8 cellular contexts compared by ENCODE assay signal in genomic region chr19:37719111-37719926, GRCh38. TPM values are rescaled to one million over a fixed set of nuclear protein-coding genes. Genes with fewer than 3 reads are reported as not detected.
DNase-seq lines count a peak whose midpoint lies in the region; ATAC-seq and TF ChIP-seq lines count a peak whose summit lies in the region.

Gene ZNF607 (minus strand): TSS chr19:37719761. CDS start chr19:37711618, 8,143 bp downstream.

- H3K27ac Mint-ChIP-seq in activated naive CD8-positive, alpha-beta T cell treated with anti-CD3 and anti-CD28 coated beads, Interleukin-2, amount 10 ng/mL, durations not matched to agents 7 days and 5 days: peak within 1 kb of the TSS; percentile 82

- DNase-seq in ELF-1 (ENCODE audit: low read depth, low spot score) (peak; percentile 97), H4 (ENCODE audit: low spot score) (peak; percentile 95), M059J (ENCODE audit: low read depth) (peak; percentile 85), cardiac muscle cell (ENCODE audit: low read depth in 1 of 2, low spot score in 1 of 2) (peak; percentile 93 to 96), tibial nerve (ENCODE audit: low spot score in 2 of 2) (peak; percentile 57 to 61)
- DNase-seq in activated naive CD8-positive, alpha-beta T cell treated with anti-CD3 and anti-CD28 coated beads, Interleukin-2, amount 10 ng/mL, durations not matched to agents 7 days and 5 days: peak; percentile 91

- H3K4me2 ChIP-seq in parathyroid adenoma (ENCODE audit: low read length): peak within 1 kb of the TSS; percentile 92

- no peaks in the 10 kb centered on the region for H3K79me2 ChIP-seq in parathyroid adenoma

- no peaks in the 10 kb centered on the region for H3K9me3 ChIP-seq in cardiac muscle cell (ENCODE audit: low read depth)
- H3K9me3 ChIP-seq in parathyroid adenoma (ENCODE audit: control insufficient read depth, low read length): no peaks in the 10 kb centered on the region
- H3K9me3 ChIP-seq in tibial nerve: no peaks in the 10 kb centered on the region

- TF ChIP-seq CTCF in cardiac muscle cell (IDR thresholded peaks at IDR 0.05; ENCODE audit: low read depth, low read length) (peak; percentile 73), parathyroid adenoma (IDR thresholded peaks at IDR 0.05) (peak; percentile 22), tibial nerve (IDR thresholded peaks at IDR 0.05) (peak; percentile 42 to 71 (median 58))

- H2AFZ ChIP-seq in parathyroid adenoma: peak within 1 kb of the TSS; percentile 82

- H3K4me1 Mint-ChIP-seq in activated naive CD8-positive, alpha-beta T cell treated with anti-CD3 and anti-CD28 coated beads, Interleukin-2, amount 10 ng/mL, durations not matched to agents 7 days and 5 days: peaks cover 11% of the 10 kb centered on the region

- H3K4me3 Mint-ChIP-seq in activated naive CD8-positive, alpha-beta T cell treated with anti-CD3 and anti-CD28 coated beads, Interleukin-2, amount 10 ng/mL, durations not matched to agents 7 days and 5 days: peak within 1 kb of the TSS; percentile 91

- H3K36me3 Mint-ChIP-seq in activated naive CD8-positive, alpha-beta T cell treated with anti-CD3 and anti-CD28 coated beads, Interleukin-2, amount 10 ng/mL, durations not matched to agents 7 days and 5 days: peaks cover 26% of the 10 kb centered on the region

- peak within 1 kb of the TSS; percentile 84 for H3K4me3 ChIP-seq in cardiac muscle cell
- peak within 1 kb of the TSS; percentile 99 for H3K4me3 ChIP-seq in parathyroid adenoma (ENCODE audit: low read depth, low read length)
- peak within 1 kb of the TSS; percentile 68 to 96 (median 82) for H3K4me3 ChIP-seq in tibial nerve

- peak; percentile 63 to 85 for TF ChIP-seq EP300 in tibial nerve (IDR thresholded peaks at IDR 0.05)

- H3K4me1 ChIP-seq in cardiac muscle cell (ENCODE audit: low read depth) (peaks cover 6% of the 10 kb centered on the region), parathyroid adenoma (no peaks in the 10 kb centered on the region), tibial nerve (peaks cover 0 to 11% (median 7%) of the 10 kb centered on the region in 4 donors)

- H3K27ac ChIP-seq in cardiac muscle cell (peak within 1 kb of the TSS; percentile 72), parathyroid adenoma (peak within 1 kb of the TSS; percentile 52), tibial nerve (peak within 1 kb of the TSS; percentile 54 to 87 (median 83))

- POLR2A ChIA-PET in activated naive CD8-positive, alpha-beta T cell treated with anti-CD3 and anti-CD28 coated beads, Interleukin-2, amount 10 ng/mL, durations not matched to agents 7 days and 5 days (lab: Charles Lee): interaction anchor here (0.6 to 1.6 kb wide), 3 partner anchors 27 to 349 kb away, joined by 3 to 9 read pairs (median 4); partner anchors contain the start of genes ZNF527 and ZNF573

- 0 to 1% methylated on average over 43 to 48 of the region's 54 CpGs for WGBS in tibial nerve, 2 donors

- peak; percentile 99 for ATAC-seq in SK-N-SH treated with all-trans-retinoic acid at 6 μM for 48 hours
- peak; percentile 93 for ATAC-seq in activated naive CD8-positive, alpha-beta T cell treated with anti-CD3 and anti-CD28 coated beads, Interleukin-2, amount 10 ng/mL, durations not matched to agents 7 days and 5 days (ENCODE audit: low read depth)

- H3K9me3 Mint-ChIP-seq in activated naive CD8-positive, alpha-beta T cell treated with anti-CD3 and anti-CD28 coated beads, Interleukin-2, amount 10 ng/mL, durations not matched to agents 7 days and 5 days: peaks cover 14% of the 10 kb centered on the region

- peak in 1 of 2 donors; percentile 49 for TF ChIP-seq POLR2A in tibial nerve (IDR thresholded peaks at IDR 0.05)

- no peak within 1 kb of the TSS for H3K9ac ChIP-seq in parathyroid adenoma

- no peaks in the 10 kb centered on the region for H3K27me3 ChIP-seq in cardiac muscle cell
- H3K27me3 ChIP-seq in parathyroid adenoma (ENCODE audit: control insufficient read depth, insufficient read depth, low read length): no peaks in the 10 kb centered on the region
- H3K27me3 ChIP-seq in tibial nerve: no peaks in the 10 kb centered on the region

- no peaks in the 10 kb centered on the region for H3K36me3 ChIP-seq in cardiac muscle cell
- H3K36me3 ChIP-seq in parathyroid adenoma (ENCODE audit: control insufficient read depth, insufficient read depth, low read length): no peaks in the 10 kb centered on the region
- H3K36me3 ChIP-seq in tibial nerve: peaks cover 0 to 16% (median 0%) of the 10 kb centered on the region in 3 donors

- H3K27me3 Mint-ChIP-seq in activated naive CD8-positive, alpha-beta T cell treated with anti-CD3 and anti-CD28 coated beads, Interleukin-2, amount 10 ng/mL, durations not matched to agents 7 days and 5 days: no peaks in the 10 kb centered on the region

TF ChIP-seq in SK-N-SH treated with all-trans-retinoic acid at 6 μM for 48 hours, 23 proteins besides CTCF, POLR2A, EP300 and RAD21:
- TF ChIP-seq CSRNP3 (CRISPR knock-in tag; IDR thresholded peaks at IDR 0.05) (no peak), ZFP30 (CRISPR knock-in tag; IDR thresholded peaks at IDR 0.05) (no peak), PATZ1 (CRISPR knock-in tag; IDR thresholded peaks at IDR 0.05; ENCODE audit: borderline replicate concordance) (no peak), TCF4 (CRISPR knock-in tag; IDR thresholded peaks at IDR 0.05; ENCODE audit: borderline replicate concordance) (no peak), TSHZ2 (CRISPR knock-in tag; IDR thresholded peaks at IDR 0.05) (no peak), ARNTL (CRISPR knock-in tag; IDR thresholded peaks at IDR 0.05; ENCODE audit: borderline replicate concordance, low read depth) (no peak), OSR1 (CRISPR knock-in tag; IDR thresholded peaks at IDR 0.05) (no peak), SNAI2 (CRISPR knock-in tag; IDR thresholded peaks at IDR 0.05) (no peak), TOX (CRISPR knock-in tag; IDR thresholded peaks at IDR 0.05; ENCODE audit: borderline replicate concordance) (no peak), ZNF565 (CRISPR knock-in tag; conservative IDR thresholded peaks at IDR 0.05; ENCODE audit: low read depth) (no peak)

RNA-seq across cellular contexts. Expression of gene ZNF607, which starts in this region (rescaled TPM):
- 2.3 and 7.0 TPM in 2 replicates for total RNA-seq in H4 (2014; rRNA removed; shearing (Covaris generic))
- total RNA-seq in M059J (2014; rRNA removed; shearing (Covaris generic)): 1.6 and 4.8 TPM in 2 replicates
- total RNA-seq in activated naive CD8-positive, alpha-beta T cell treated with anti-CD3 and anti-CD28 coated beads, Interleukin-2, amount 10 ng/mL, durations not matched to agents 7 days and 5 days: 10 to 100 TPM; 10.8 to 12.8 TPM
- total RNA-seq in cardiac muscle cell: 8.4 and 28.3 TPM in 2 replicates
- 4.5 and 15.2 TPM in 2 replicates for polyA plus RNA-seq in cardiac muscle cell
- total RNA-seq in tibial nerve: 10 to 100 TPM in 1 of 4 donors, 1 to 10 TPM in 3; 5.4 to 14.1 (median 7.6) TPM

Comparison
In these comparisons a context has a peak if more than half of its experiments do, and no peak if none do; other contexts are left out.
1. Peak in every context shown above with its lines: DNase-seq, ATAC-seq, H3K4me3 ChIP-seq and H3K27ac ChIP-seq.
2. CTCF ChIP-seq: peak in every context shown above with its lines; median percentile 73 in cardiac muscle cell; 58 in tibial nerve; 22 in parathyroid adenoma.